In the genomic region with DNA sequence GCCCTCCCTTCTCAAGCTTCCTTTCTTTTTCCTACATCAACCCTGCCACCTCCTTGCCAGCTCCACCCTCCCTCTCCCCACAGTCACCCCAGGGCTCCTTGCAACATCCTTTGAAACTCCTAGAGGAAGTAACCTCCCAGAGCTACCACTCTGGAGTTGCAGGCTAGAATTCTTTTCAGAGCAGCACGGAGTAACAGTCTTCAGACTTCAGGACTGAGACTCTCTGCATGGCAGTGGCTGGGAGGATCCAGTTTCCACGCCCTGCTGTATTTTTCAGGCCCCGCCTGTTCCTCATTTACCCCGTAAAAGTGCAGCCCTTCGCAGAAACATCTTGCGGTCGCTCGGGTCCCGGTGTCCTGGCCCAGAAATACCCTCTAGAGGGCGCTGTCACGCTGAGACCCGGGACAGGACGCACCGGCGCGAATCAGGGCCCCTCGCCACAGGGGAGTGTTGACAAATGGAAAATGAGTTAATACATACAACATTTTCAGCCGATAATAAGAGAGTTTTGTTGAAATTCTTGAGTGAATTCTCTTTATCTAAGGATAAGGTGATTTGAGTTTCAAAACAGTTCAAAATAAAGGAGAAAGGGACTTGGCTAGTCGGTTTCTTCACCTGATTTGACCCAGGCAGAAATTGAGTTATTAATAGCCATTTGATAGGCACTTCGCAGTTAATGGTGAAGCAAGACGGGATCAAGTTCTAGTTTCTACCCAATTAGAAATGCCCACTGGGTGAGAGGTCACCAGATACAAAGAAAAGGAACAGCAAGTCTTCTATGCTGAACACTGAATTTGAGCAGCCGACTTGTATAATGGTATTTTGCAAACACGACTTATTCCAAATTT, we compare ENCODE assay signal across 8 cellular contexts. TPM values are rescaled to one million over a fixed set of nuclear protein-coding genes. Genes with fewer than 3 reads are reported as not detected.
A peak's percentile ranks its signal among the peaks of the same experiment; 100 is the strongest.
DNase-seq lines count a peak whose midpoint lies in the region; ATAC-seq and TF ChIP-seq lines count a peak whose summit lies in the region.

No MANE protein-coding gene starts in this region.

- DNase-seq in NCI-H1930 (lab: John Stamatoyannopoulos, UW) (peak; percentile 2 to 52), breast epithelium (ENCODE audit: low spot score in 2 of 2) (peak; percentile 70 to 76), iris pigment epithelial cell (ENCODE audit: low read depth) (peak; percentile 84), NCI-H2171 (lab: John Stamatoyannopoulos, UW) (no peak)
- peak; percentile 78 to 93 (median 80) for DNase-seq in stimulated activated CD4-positive, alpha-beta T cell treated with anti-CD3 and anti-CD28 coated beads, Interleukin-12 subunit alpha, Interleukin-12 subunit beta, amount 100 ng/mL, for 48 hours (ENCODE audit: low read depth in 2 of 3, low spot score in 1 of 3)

- H3K9me3 ChIP-seq in breast epithelium: no peaks in the 10 kb centered on the region

- H3K4me3 ChIP-seq in GM12875 (ENCODE audit: low read depth, low read length): no peak overlapping the region
- peak overlapping the region; percentile 35 for H3K4me3 ChIP-seq in WI38 (ENCODE audit: low read depth, low read length)
- peak overlapping the region in 2 of 3 donors; percentile 20 to 56 for H3K4me3 ChIP-seq in breast epithelium

- H3K27ac ChIP-seq in breast epithelium: peak overlapping the region in 1 of 2 donors; percentile 13

- peaks cover 0 to 7% of the 10 kb centered on the region in 2 donors for H3K27me3 ChIP-seq in breast epithelium

- H3K36me3 ChIP-seq in breast epithelium: no peaks in the 10 kb centered on the region

- TF ChIP-seq POLR2A in breast epithelium (IDR thresholded peaks at IDR 0.05): no peak

- peak; percentile 72; the same call in 1 of the 2 replicates for TF ChIP-seq CTCF in GM12875 (IDR thresholded peaks at IDR 0.05; ENCODE audit: borderline replicate concordance, insufficient read depth, low read depth, low read length)
- TF ChIP-seq CTCF in WI38 (IDR thresholded peaks at IDR 0.05; ENCODE audit: low read depth, low read length): peak; percentile 80
- peak; percentile 63 to 81 (median 76) for TF ChIP-seq CTCF in breast epithelium (IDR thresholded peaks at IDR 0.05)

- intact Hi-C loops in breast epithelium (cut with DNase I; ENCODE audit: low total_unique reads): no loop called here

- ATAC-seq in HG02798 (IDR thresholded peaks at IDR 0.05; ENCODE audit: poor library complexity, unreplicated experiment): peak; percentile 77

- H3K4me1 ChIP-seq in breast epithelium: no peaks in the 10 kb centered on the region

RNA-seq across cellular contexts. Expression of a gene that starts 18.5 kb away (rescaled TPM):
- total RNA-seq in breast epithelium: under 1 TPM in 1 of 3 donors, not detected in 2; 0.32 TPM

RNA-seq across cellular contexts. Expression of a gene that starts 58.0 kb away (rescaled TPM):
- 100 to 1,000 TPM in 1 of 3 donors, 10 to 100 TPM in 2; 78.6 to 106 (median 82.6) TPM for total RNA-seq in breast epithelium
